39 cellular contexts compared by ENCODE assay signal in genomic region chr4:14897217-14897616, GRCh38.
DNase-seq lines count a peak whose midpoint lies in the region; ATAC-seq, FAIRE-seq and TF ChIP-seq lines count a peak whose summit lies in the region.
"Had no signal": no experiment of that assay in that cellular context is flagged by ENCODE, and none has a peak within 500 bp of the region (broad histone marks: within the 10 kb centered on the region; RNA-seq: fewer than 3 reads in every experiment).

No MANE protein-coding gene starts in this region.

- H3K36me3 Mint-ChIP-seq in activated naive CD4-positive, alpha-beta T cell treated with anti-CD3 and anti-CD28 coated beads, Interleukin-2, amount 10 ng/mL, durations not matched to agents 7 days and 5 days: no peaks in the 10 kb centered on the region
- H3K36me3 Mint-ChIP-seq: activated naive CD8-positive, alpha-beta T cell; memory B cell; stimulated activated naive B cell treated with anti-CD40 and anti-IgM and Interleukin-4, amounts not matched to agents 10 μg/mL and 1 μg/mL and 100 μg/mL, for 72 hours had no signal

- POLR2A ChIA-PET in HepG2 (lab: Yijun Ruan, JAX): no interaction called here

- DNase-seq in HepG2 (ENCODE audit: low spot score) (no peak), bronchial epithelial cell (ENCODE audit: low read depth) (peak; percentile 86), kidney tubule cell (ENCODE audit: low spot score) (peak; percentile 17), upper lobe of right lung (no peak)
- DNase-seq in stimulated activated CD4-positive, alpha-beta T cell treated with anti-CD3 and anti-CD28 coated beads, Interleukin-15, amount 100 ng/mL, for 24 hours: no peak
- no peak for DNase-seq in NK-92 treated with Interleukin-12 subunit alpha and Interleukin-12 subunit beta, amount 100 ng/mL, for 24 hours (lab: John Stamatoyannopoulos, UW)
- no peak for DNase-seq in activated naive CD4-positive, alpha-beta T cell treated with anti-CD3 and anti-CD28 coated beads, Interleukin-2, amount 10 ng/mL, durations not matched to agents 7 days and 5 days
- DNase-seq: activated CD4-positive, alpha-beta T cell treated with anti-CD3 and anti-CD28 coated beads for 48 hours; activated effector memory CD4-positive, alpha-beta T cell treated with Interleukin-2 at 50 U/mL for 16 hours; activated T-cell treated with anti-CD3 and anti-CD28 coated beads, Interleukin-2, amount 50 U/mL, for 1 hour; anterior cingulate cortex; Calu3; effector CD8-positive, alpha-beta T cell; erythroblast; foreskin fibroblast; heart left ventricle; Karpas-422; kidney; MV-4-11; NCI-H1436; NCI-H2081 treated with DMSO at 0.1 percent for 48 hours; NCI-H2227 treated with DMSO at 0.1 percent for 48 hours; NCI-H526 treated with DMSO at 0.1 percent for 48 hours; ovary; retina; SHP77 treated with DMSO at 0.1 percent for 48 hours; stimulated activated naive B cell treated with anti-CD40 and anti-IgM and Interleukin-4, amounts not matched to agents 10 μg/mL and 1 μg/mL and 100 μg/mL, for 72 hours; T-helper 9 cell; WERI-Rb-1 had no signal

- H3K4me2 ChIP-seq in HepG2 (ENCODE audit: low read depth, low read length): no peak overlapping the region

- BruUV-seq in HepG2 (replicated peaks; lab: Mats Ljungman, UMichigan): no TSS peak

- TF ChIP-seq POLR2A in HepG2 (IDR thresholded peaks at IDR 0.05; ENCODE audit: insufficient read depth in 1 of 2, low read depth in 2 of 2, low read length in 2 of 2): no peak

- in situ Hi-C loops in HepG2 (cut with HindIII; ENCODE audit: extremely low pct_ligation_motif_present, low pct_unique_long_range_greater_than_20kb): no loop called here

- H3K27ac Mint-ChIP-seq in activated naive CD4-positive, alpha-beta T cell treated with anti-CD3 and anti-CD28 coated beads, Interleukin-2, amount 10 ng/mL, durations not matched to agents 7 days and 5 days: no peak overlapping the region
- H3K27ac Mint-ChIP-seq: activated naive CD8-positive, alpha-beta T cell; memory B cell; stimulated activated naive B cell treated with anti-CD40 and anti-IgM and Interleukin-4, amounts not matched to agents 10 μg/mL and 1 μg/mL and 100 μg/mL, for 72 hours had no signal

- H2AFZ ChIP-seq in HepG2 (ENCODE audit: low read length): no peak overlapping the region

- H3K9me3 ChIP-seq in liver (ENCODE audit: control insufficient read depth in 4 of 4, low read length in 3 of 4) (no peaks in the 10 kb centered on the region), HepG2 (ENCODE audit: low read length) (peaks cover 7% of the 10 kb centered on the region; the same call in 1 of the 2 replicates), upper lobe of right lung (no peaks in the 10 kb centered on the region)
- H3K9me3 ChIP-seq: heart left ventricle, ovary, suprapubic skin, vagina had no signal

- H3K36me3 ChIP-seq in liver (ENCODE audit: control insufficient read depth in 4 of 4, insufficient read depth in 3 of 4, low read depth in 1 of 4, low read length in 3 of 4): no peaks in the 10 kb centered on the region
- H3K36me3 ChIP-seq in HepG2 (replicated peaks in 1 of 2; ENCODE audit: control insufficient read depth in 1 of 2, insufficient read depth in 2 of 2, low read length in 2 of 2): no peaks in the 10 kb centered on the region
- H3K36me3 ChIP-seq in bronchial epithelial cell (ENCODE audit: control insufficient read depth, insufficient read depth, low read length): no peaks in the 10 kb centered on the region
- no peaks in the 10 kb centered on the region for H3K36me3 ChIP-seq in upper lobe of right lung
- H3K36me3 ChIP-seq: cardiac muscle cell, heart left ventricle, ovary, suprapubic skin, vagina, WERI-Rb-1 had no signal

- H4K20me1 ChIP-seq in HepG2 (ENCODE audit: insufficient read depth, low read length): no peaks in the 10 kb centered on the region

- CTCF ChIA-PET in HepG2 (lab: Yijun Ruan, JAX; ENCODE audit: low intra/inter-chr PET ratio, low total read pairs): no interaction called here
- CTCF ChIA-PET in activated naive CD4-positive, alpha-beta T cell treated with anti-CD3 and anti-CD28 coated beads, Interleukin-2, amount 10 ng/mL, durations not matched to agents 7 days and 5 days (lab: Charles Lee): no interaction called here

- H3K9me3 Mint-ChIP-seq in activated naive CD4-positive, alpha-beta T cell treated with anti-CD3 and anti-CD28 coated beads, Interleukin-2, amount 10 ng/mL, durations not matched to agents 7 days and 5 days: no peaks in the 10 kb centered on the region
- H3K9me3 Mint-ChIP-seq: memory B cell, neural crest cell had no signal

- H3K27me3 Mint-ChIP-seq in activated naive CD4-positive, alpha-beta T cell treated with anti-CD3 and anti-CD28 coated beads, Interleukin-2, amount 10 ng/mL, durations not matched to agents 7 days and 5 days: no peaks in the 10 kb centered on the region
- H3K27me3 Mint-ChIP-seq: activated naive CD8-positive, alpha-beta T cell had no signal

- ATAC-seq in HepG2 (no peak), upper lobe of right lung (peak; percentile 91)
- ATAC-seq: heart left ventricle; stimulated activated naive B cell treated with anti-CD40 and anti-IgM and Interleukin-4, amounts not matched to agents 10 μg/mL and 1 μg/mL and 100 μg/mL, for 72 hours had no signal

- 79% methylated on average over 2 of the region's 2 CpGs for whole genome bisulfite sequencing in liver
- WGBS in HepG2 (ENCODE audit: low lambda C conversion rate): 0% methylated on average over 2 of the region's 2 CpGs

- TF ChIP-seq EP300 in HepG2 (IDR thresholded peaks at IDR 0.05; ENCODE audit: low read depth in 2 of 2, low read length in 2 of 2) (no peak), HepG2 (CRISPR knock-in tag; IDR thresholded peaks at IDR 0.05; ENCODE audit: borderline replicate concordance) (no peak)

- FAIRE-seq in HepG2 (lab: Jason Lieb, UNC) (no peak), bronchial epithelial cell (lab: Jason Lieb, UNC) (no peak)
- FAIRE-seq: H1, kidney had no signal

- H3K4me3 Mint-ChIP-seq in activated naive CD4-positive, alpha-beta T cell treated with anti-CD3 and anti-CD28 coated beads, Interleukin-2, amount 10 ng/mL, durations not matched to agents 7 days and 5 days: no peak overlapping the region
- H3K4me3 Mint-ChIP-seq: activated naive CD8-positive, alpha-beta T cell; memory B cell; neural crest cell; stimulated activated naive B cell treated with anti-CD40 and anti-IgM and Interleukin-4, amounts not matched to agents 10 μg/mL and 1 μg/mL and 100 μg/mL, for 72 hours had no signal

- no peaks in the 10 kb centered on the region for H3K79me2 ChIP-seq in HepG2 (ENCODE audit: insufficient read depth, low read length)

- H3K4me3 ChIP-seq in liver (ENCODE audit: low read depth in 1 of 3, low read length in 3 of 3) (no peak overlapping the region), HepG2 (replicated peaks in 1 of 3; ENCODE audit: insufficient read depth in 1 of 3, low read depth in 2 of 3, low read length in 3 of 3) (no peak overlapping the region), bronchial epithelial cell (ENCODE audit: low read depth, low read length) (no peak overlapping the region), upper lobe of right lung (no peak overlapping the region)
- H3K4me3 ChIP-seq: cardiac muscle cell, coronary artery, heart left ventricle, ovary, skin epidermis, suprapubic skin, vagina had no signal

- H3K9ac ChIP-seq in liver (ENCODE audit: low read depth in 1 of 2, low read length in 2 of 2) (no peak overlapping the region), HepG2 (ENCODE audit: insufficient read depth, low read depth, low read length) (no peak overlapping the region)

- H3K27me3 ChIP-seq in liver (ENCODE audit: control insufficient read depth in 4 of 4, insufficient read depth in 4 of 4, low read length in 3 of 4): no peaks in the 10 kb centered on the region
- H3K27me3 ChIP-seq in HepG2 (ENCODE audit: control insufficient read depth in 1 of 2, insufficient read depth in 2 of 2, low read length in 2 of 2): no peaks in the 10 kb centered on the region
- H3K27me3 ChIP-seq in bronchial epithelial cell (ENCODE audit: control insufficient read depth, insufficient read depth, low read length): no peaks in the 10 kb centered on the region
- H3K27me3 ChIP-seq in upper lobe of right lung: no peaks in the 10 kb centered on the region
- H3K27me3 ChIP-seq: cardiac muscle cell, heart left ventricle, ovary, suprapubic skin, vagina had no signal

- H3K4me1 ChIP-seq in liver (ENCODE audit: control insufficient read depth in 4 of 4, insufficient read depth in 4 of 4, low read length in 3 of 4): peaks cover 5 to 17% (median 8%) of the 10 kb centered on the region in 4 donors
- H3K4me1 ChIP-seq in HepG2 (ENCODE audit: insufficient read depth, low read length): no peaks in the 10 kb centered on the region
- peaks cover 6% of the 10 kb centered on the region for H3K4me1 ChIP-seq in upper lobe of right lung
- H3K4me1 ChIP-seq: vagina had no signal

- H3K4me1 Mint-ChIP-seq in activated naive CD4-positive, alpha-beta T cell treated with anti-CD3 and anti-CD28 coated beads, Interleukin-2, amount 10 ng/mL, durations not matched to agents 7 days and 5 days: no peaks in the 10 kb centered on the region
- H3K4me1 Mint-ChIP-seq: memory B cell; neural crest cell; stimulated activated naive B cell treated with anti-CD40 and anti-IgM and Interleukin-4, amounts not matched to agents 10 μg/mL and 1 μg/mL and 100 μg/mL, for 72 hours had no signal

- no peak overlapping the region for H3K27ac ChIP-seq in liver (ENCODE audit: low read depth in 1 of 2, low read length in 2 of 2)
- H3K27ac ChIP-seq in HepG2 (ENCODE audit: extremely low read length, insufficient read depth, low read length): no peak overlapping the region
- H3K27ac ChIP-seq in upper lobe of right lung: no peak overlapping the region
- H3K27ac ChIP-seq: cardiac muscle cell, coronary artery, heart left ventricle, ovary, suprapubic skin, vagina, WERI-Rb-1 had no signal

- intact Hi-C loops in HepG2 (cut with micrococcal nuclease; ENCODE audit: unreplicated experiment): no loop called here
- intact Hi-C loops in upper lobe of right lung (cut with DNase I): no loop called here

- TF ChIP-seq CTCF in liver (IDR thresholded peaks at IDR 0.05; ENCODE audit: low read depth, low read length, missing input control): peak; percentile 6
- TF ChIP-seq CTCF in HepG2 (CRISPR knock-in tag; IDR thresholded peaks at IDR 0.05): no peak
- peak; percentile 33 for TF ChIP-seq CTCF in bronchial epithelial cell (IDR thresholded peaks at IDR 0.05; ENCODE audit: insufficient read depth, low read length, severe bottlenecking)
- no peak for TF ChIP-seq CTCF in upper lobe of right lung (IDR thresholded peaks at IDR 0.05)

- peak in 1 of 2 donors; percentile 47 for TF ChIP-seq RAD21 in liver (IDR thresholded peaks at IDR 0.05)
- TF ChIP-seq RAD21 in HepG2 (CRISPR knock-in tag; IDR thresholded peaks at IDR 0.05): no peak

TF ChIP-seq in liver, 16 proteins besides CTCF, POLR2A, EP300 and RAD21 (continues in another document):
- TF ChIP-seq NR2F2 (IDR thresholded peaks at IDR 0.05) (no peak), RXRA (IDR thresholded peaks at IDR 0.05) (no peak)

Comparison
In these comparisons a context has a peak if more than half of its experiments do, and no peak if none do; other contexts are left out.
1. CTCF ChIP-seq: peak in liver (single experiment) and bronchial epithelial cell (single experiment); none in HepG2 (single experiment) and upper lobe of right lung (single experiment).
2. DNase-seq: peak in bronchial epithelial cell (single experiment) and kidney tubule cell (single experiment); none in HepG2 (single experiment), upper lobe of right lung (single experiment), stimulated activated CD4-positive, alpha-beta T cell treated with anti-CD3 and anti-CD28 coated beads, Interleukin-15, amount 100 ng/mL, for 24 hours (single experiment), NK-92 treated with Interleukin-12 subunit alpha and Interleukin-12 subunit beta, amount 100 ng/mL, for 24 hours (single experiment) and activated naive CD4-positive, alpha-beta T cell treated with anti-CD3 and anti-CD28 coated beads, Interleukin-2, amount 10 ng/mL, durations not matched to agents 7 days and 5 days (single experiment).